1 cellular context compared by ENCODE assay signal in genomic region chr5:57692582-57693487, GRCh38.
TF ChIP-seq lines count a peak whose summit lies in the region.

No MANE protein-coding gene starts in this region.

TF ChIP-seq in HepG2, 621 proteins besides CTCF, POLR2A, EP300 and RAD21 (continued from another document and continues in another):
- TF ChIP-seq GMEB1 (CRISPR knock-in tag; IDR thresholded peaks at IDR 0.05; ENCODE audit: borderline replicate concordance) (no peak), ZNF781 (CRISPR knock-in tag; IDR thresholded peaks at IDR 0.05; ENCODE audit: borderline replicate concordance, not compliant biosample characterization) (no peak), ZNF615 (CRISPR knock-in tag; IDR thresholded peaks at IDR 0.05; ENCODE audit: borderline replicate concordance) (no peak), HNRNPK (IDR thresholded peaks at IDR 0.05; ENCODE audit: low read depth, low read length, poor library complexity, severe bottlenecking) (no peak), GTF2F1 (IDR thresholded peaks at IDR 0.05; ENCODE audit: low read length) (no peak), DDIT3 (CRISPR knock-in tag; IDR thresholded peaks at IDR 0.05) (no peak), LBX2 (CRISPR knock-in tag; IDR thresholded peaks at IDR 0.05; ENCODE audit: borderline replicate concordance) (no peak), JARID2 (CRISPR knock-in tag; IDR thresholded peaks at IDR 0.05; ENCODE audit: insufficient replicate concordance) (no peak), DZIP1 (CRISPR knock-in tag; IDR thresholded peaks at IDR 0.05) (no peak), ZNF614 (CRISPR knock-in tag; IDR thresholded peaks at IDR 0.05; ENCODE audit: borderline replicate concordance) (peak; percentile 37; the same call in 1 of the 2 replicates), NFATC3 (CRISPR knock-in tag; IDR thresholded peaks at IDR 0.05) (no peak), ZNF580 (CRISPR knock-in tag; IDR thresholded peaks at IDR 0.05; ENCODE audit: borderline replicate concordance, low read depth) (0 out of 2 replicates have a peak, but pooled peaks have one; percentile 59), GATA4 (IDR thresholded peaks at IDR 0.05; ENCODE audit: borderline replicate concordance, low read depth) (no peak), TBX2 (CRISPR knock-in tag; IDR thresholded peaks at IDR 0.05; ENCODE audit: borderline replicate concordance) (peak; percentile 24; the same call in 1 of the 2 replicates), MAX (IDR thresholded peaks at IDR 0.05) (peak; percentile 27; the same call in 1 of the 2 replicates), PATZ1 (CRISPR knock-in tag; IDR thresholded peaks at IDR 0.05) (0 out of 2 replicates have a peak, but pooled peaks have one; percentile 22), ZNF768 (CRISPR knock-in tag; IDR thresholded peaks at IDR 0.05) (peak; percentile 78; the same call in 1 of the 2 replicates), HMGXB4 (CRISPR knock-in tag; IDR thresholded peaks at IDR 0.05; ENCODE audit: borderline replicate concordance in 1 of 2, low read depth in 1 of 2) (no peak), NR2F6 (IDR thresholded peaks at IDR 0.05) (peak; percentile 59), NR2F6 (CRISPR knock-in tag; IDR thresholded peaks at IDR 0.05) (peak; percentile 81), ZFP82 (CRISPR knock-in tag; IDR thresholded peaks at IDR 0.05; ENCODE audit: borderline replicate concordance) (no peak), ZNF10 (CRISPR knock-in tag; IDR thresholded peaks at IDR 0.05; ENCODE audit: borderline replicate concordance, low read depth) (no peak), ZFP36 (IDR thresholded peaks at IDR 0.05; ENCODE audit: borderline replicate concordance, low read depth, low read length, partially characterized antibody) (no peak), FOXP1 (IDR thresholded peaks at IDR 0.05) (no peak), FOXP1 (CRISPR knock-in tag; IDR thresholded peaks at IDR 0.05) (peak; percentile 57), ZSCAN20 (CRISPR knock-in tag; IDR thresholded peaks at IDR 0.05; ENCODE audit: borderline replicate concordance) (no peak), ATAD3A (CRISPR knock-in tag; IDR thresholded peaks at IDR 0.05) (no peak), KLF16 (CRISPR knock-in tag; IDR thresholded peaks at IDR 0.05) (0 out of 4 replicates have a peak, but pooled peaks of 1 of the 2 experiments have one; percentile 45), KDM3A (CRISPR knock-in tag; IDR thresholded peaks at IDR 0.05; ENCODE audit: low read depth) (no peak), ZFP37 (CRISPR knock-in tag; IDR thresholded peaks at IDR 0.05; ENCODE audit: borderline replicate concordance) (no peak), CREBL2 (CRISPR knock-in tag; IDR thresholded peaks at IDR 0.05; ENCODE audit: borderline replicate concordance) (no peak), THAP7 (CRISPR knock-in tag; IDR thresholded peaks at IDR 0.05) (no peak), ZNF589 (CRISPR knock-in tag; conservative IDR thresholded peaks at IDR 0.05) (no peak), ZNF136 (CRISPR knock-in tag; IDR thresholded peaks at IDR 0.05; ENCODE audit: low read depth) (no peak), RNF219 (CRISPR knock-in tag; IDR thresholded peaks at IDR 0.05) (no peak), KAT7 (CRISPR knock-in tag; IDR thresholded peaks at IDR 0.05; ENCODE audit: borderline replicate concordance) (no peak), DMAP1 (CRISPR knock-in tag; IDR thresholded peaks at IDR 0.05) (0 out of 2 replicates have a peak, but pooled peaks have one; percentile 23), HOXD1 (CRISPR knock-in tag; IDR thresholded peaks at IDR 0.05) (no peak), THYN1 (CRISPR knock-in tag; IDR thresholded peaks at IDR 0.05; ENCODE audit: borderline replicate concordance, low read depth) (no peak), RARA (CRISPR knock-in tag; IDR thresholded peaks at IDR 0.05) (peak; percentile 95), HOMEZ (CRISPR knock-in tag; IDR thresholded peaks at IDR 0.05; ENCODE audit: low read depth) (peak; percentile 89; the same call in 1 of the 2 replicates), AFF4 (CRISPR knock-in tag; IDR thresholded peaks at IDR 0.05) (no peak), ZNF484 (CRISPR knock-in tag; IDR thresholded peaks at IDR 0.05; ENCODE audit: borderline replicate concordance, low read depth) (no peak), ZNF605 (CRISPR knock-in tag; IDR thresholded peaks at IDR 0.05) (no peak), SP5 (CRISPR knock-in tag; IDR thresholded peaks at IDR 0.05; ENCODE audit: borderline replicate concordance, low read depth) (no peak)
